In the genomic region with DNA sequence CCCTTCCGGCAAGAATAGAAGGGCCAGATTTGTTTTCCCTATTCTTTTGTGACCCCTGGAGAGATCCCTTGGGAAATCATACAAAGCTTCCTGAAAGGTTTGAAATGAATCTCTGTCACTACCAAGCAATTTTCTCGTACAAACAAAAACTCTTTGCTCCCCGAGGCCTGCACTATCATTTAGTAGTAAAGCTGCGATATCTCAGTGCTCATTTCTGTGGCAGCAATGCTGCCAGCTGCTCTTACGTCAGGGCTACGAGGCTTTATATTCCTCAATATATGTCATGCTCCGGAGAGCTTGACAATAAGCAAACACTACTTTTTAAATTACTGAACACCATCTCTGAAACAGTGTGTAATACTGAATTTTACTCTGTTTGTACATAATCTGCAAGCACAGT, we compare ENCODE assay signal across 26 cellular contexts.
DNase-seq lines count a peak whose midpoint lies in the region; ATAC-seq, FAIRE-seq and TF ChIP-seq lines count a peak whose summit lies in the region.
"Had no signal": no experiment of that assay in that cellular context is flagged by ENCODE, and none has a peak within 500 bp of the region (broad histone marks: within the 10 kb centered on the region; RNA-seq: fewer than 3 reads in every experiment).

No MANE protein-coding gene starts in this region.

- no peak for FAIRE-seq in urothelium cell line (lab: Jason Lieb, UNC)
- FAIRE-seq: astrocyte, colon had no signal

- H3K36me3 Mint-ChIP-seq in glutamatergic neuron (ENCODE audit: unreplicated experiment), result no peaks in the 10 kb centered on the region
- H3K36me3 Mint-ChIP-seq: CD14-positive monocyte; stimulated activated memory B cell treated with anti-CD40 and anti-IgM and Interleukin-4, amounts not matched to agents 10 μg/mL and 1 μg/mL and 100 μg/mL, for 72 hours; type B pancreatic cell had no signal

- peak overlapping the region; percentile 19 for H3K4me3 Mint-ChIP-seq in glutamatergic neuron (ENCODE audit: unreplicated experiment)
- H3K4me3 Mint-ChIP-seq: activated naive CD8-positive, alpha-beta T cell treated with anti-CD3 and anti-CD28 coated beads, Interleukin-2, amount 50 U/mL, for 24 hours; activated T-cell treated with anti-CD3 and anti-CD28 coated beads, Interleukin-2, amount 50 U/mL, for 72 hours; CD14-positive monocyte; nephron; stimulated activated memory B cell treated with anti-CD40 and anti-IgM and Interleukin-4, amounts not matched to agents 10 μg/mL and 1 μg/mL and 100 μg/mL, for 72 hours; type B pancreatic cell had no signal

- peak overlapping the region; percentile 35 for H3K27ac Mint-ChIP-seq in glutamatergic neuron (ENCODE audit: unreplicated experiment)
- H3K27ac Mint-ChIP-seq: activated naive CD8-positive, alpha-beta T cell treated with anti-CD3 and anti-CD28 coated beads, Interleukin-2, amount 50 U/mL, for 24 hours; activated T-cell treated with anti-CD3 and anti-CD28 coated beads, Interleukin-2, amount 50 U/mL, for 72 hours; CD14-positive monocyte; nephron; stimulated activated memory B cell treated with anti-CD40 and anti-IgM and Interleukin-4, amounts not matched to agents 10 μg/mL and 1 μg/mL and 100 μg/mL, for 72 hours; type B pancreatic cell had no signal

- peaks cover 2% of the 10 kb centered on the region for H3K27me3 Mint-ChIP-seq in glutamatergic neuron (ENCODE audit: unreplicated experiment)
- H3K27me3 Mint-ChIP-seq: activated naive CD8-positive, alpha-beta T cell treated with anti-CD3 and anti-CD28 coated beads, Interleukin-2, amount 50 U/mL, for 24 hours; stimulated activated memory B cell treated with anti-CD40 and anti-IgM and Interleukin-4, amounts not matched to agents 10 μg/mL and 1 μg/mL and 100 μg/mL, for 72 hours; type B pancreatic cell had no signal

- H3K9me3 Mint-ChIP-seq in glutamatergic neuron (ENCODE audit: unreplicated experiment), result no peaks in the 10 kb centered on the region
- H3K9me3 Mint-ChIP-seq: activated naive CD8-positive, alpha-beta T cell treated with anti-CD3 and anti-CD28 coated beads, Interleukin-2, amount 50 U/mL, for 24 hours; nephron; type B pancreatic cell had no signal

- DNase-seq in NCI-H1092 treated with DMSO at 0.1 percent for 48 hours (lab: John Stamatoyannopoulos, UW), result peak; percentile 27
- DNase-seq in NCI-H1092 (lab: John Stamatoyannopoulos, UW), result no peak
- DNase-seq in NCI-H146 treated with DMSO at 0.1 percent for 48 hours (lab: John Stamatoyannopoulos, UW; ENCODE audit: unreplicated experiment), result peak; percentile 65
- peak; percentile 85 for DNase-seq in NCI-H748 treated with DMSO at 0.1 percent for 48 hours (lab: John Stamatoyannopoulos, UW)
- no peak for DNase-seq in glutamatergic neuron
- DNase-seq in urothelium cell line (ENCODE audit: low spot score), result no peak
- no peak for DNase-seq in KBM-7
- DNase-seq: activated CD4-positive, alpha-beta T cell treated with anti-CD3 and anti-CD28 coated beads, Interleukin-2, amount 50 U/mL, for 48 hours; activated naive CD8-positive, alpha-beta T cell treated with anti-CD3 and anti-CD28 coated beads, Interleukin-2, amount 50 U/mL, for 24 hours; activated T-cell treated with anti-CD3 and anti-CD28 coated beads, Interleukin-2, amount 50 U/mL, for 72 hours; Calu3; effector CD4-positive, alpha-beta T cell; left colon; NCI-H1048; NCI-H2171; NCI-H526 treated with DMSO at 0.1 percent for 48 hours; RPMI8226; stimulated activated CD4-positive, alpha-beta T cell treated with anti-CD3 and anti-CD28 coated beads, Interleukin-15, amount 100 ng/mL, for 24 hours had no signal

- peaks cover 13% of the 10 kb centered on the region for H3K4me1 Mint-ChIP-seq in glutamatergic neuron (ENCODE audit: low read depth, unreplicated experiment)
- H3K4me1 Mint-ChIP-seq: activated naive CD8-positive, alpha-beta T cell treated with anti-CD3 and anti-CD28 coated beads, Interleukin-2, amount 50 U/mL, for 24 hours; CD14-positive monocyte; nephron; stimulated activated memory B cell treated with anti-CD40 and anti-IgM and Interleukin-4, amounts not matched to agents 10 μg/mL and 1 μg/mL and 100 μg/mL, for 72 hours had no signal

- no peak for TF ChIP-seq CTCF in glutamatergic neuron (IDR thresholded peaks at IDR 0.05; ENCODE audit: partially characterized antibody, unreplicated experiment)

- ATAC-seq in GM21390 (IDR thresholded peaks at IDR 0.05; ENCODE audit: unreplicated experiment), result no peak
- ATAC-seq: activated CD4-positive, CD25-positive, alpha-beta regulatory T cell treated with anti-CD3 and anti-CD28 coated beads, Interleukin-2, amount 50 U/mL, for 24 hours; activated naive CD8-positive, alpha-beta T cell treated with anti-CD3 and anti-CD28 coated beads, Interleukin-2, amount 50 U/mL, for 24 hours; activated T-cell treated with anti-CD3 and anti-CD28 coated beads, Interleukin-2, amount 50 U/mL, for 72 hours; left colon; stimulated activated memory B cell treated with anti-CD40 and anti-IgM and Interleukin-4, amounts not matched to agents 10 μg/mL and 1 μg/mL and 100 μg/mL, for 72 hours had no signal

- in situ Hi-C loops in KBM-7 (cut with MboI; ENCODE audit: low pct_unique_long_range_greater_than_20kb, low sequenced_read_pairs), result no loop called here

Comparison
In these comparisons a context has a peak if more than half of its experiments do, and no peak if none do; other contexts are left out.
1. DNase-seq: peak in NCI-H1092 treated with DMSO at 0.1 percent for 48 hours (single experiment), NCI-H146 treated with DMSO at 0.1 percent for 48 hours (single experiment) and NCI-H748 treated with DMSO at 0.1 percent for 48 hours (single experiment); none in NCI-H1092 (single experiment), glutamatergic neuron (single experiment), urothelium cell line (single experiment) and KBM-7 (single experiment).